In the genomic region with DNA sequence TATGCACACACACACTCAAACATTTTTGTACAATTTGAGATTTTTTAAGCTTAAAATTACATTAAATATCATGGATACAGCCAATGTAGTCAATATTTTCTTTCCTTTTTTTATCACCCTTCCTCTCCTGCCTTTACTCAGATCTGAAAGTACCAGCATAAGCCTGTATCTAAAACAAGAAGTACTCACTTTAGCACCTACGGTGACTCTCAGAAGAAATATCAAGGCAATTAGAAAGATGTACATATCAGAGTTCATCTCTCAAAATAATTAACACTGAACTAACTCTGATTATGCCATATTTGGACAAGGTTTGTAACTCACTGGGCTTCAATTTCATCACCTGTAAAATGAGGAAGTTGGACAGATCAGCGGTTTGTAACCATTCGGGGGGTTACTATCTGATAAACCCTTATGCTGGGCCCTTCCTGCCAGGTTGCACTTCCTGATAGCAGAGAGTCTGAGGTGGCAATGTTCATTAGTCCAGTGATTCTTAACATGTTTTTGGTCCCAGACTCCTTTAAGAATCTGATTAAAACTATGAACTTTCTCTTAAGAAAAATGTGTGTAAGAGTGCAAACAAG, we compare ENCODE assay signal across 8 cellular contexts. TPM values are rescaled to one million over a fixed set of nuclear protein-coding genes. Genes with fewer than 3 reads are reported as not detected.
DNase-seq lines count a peak whose midpoint lies in the region; ATAC-seq and TF ChIP-seq lines count a peak whose summit lies in the region.
"Had no signal": no experiment of that assay in that cellular context is flagged by ENCODE, and none has a peak within 500 bp of the region (broad histone marks: within the 10 kb centered on the region; RNA-seq: fewer than 3 reads in every experiment).

No MANE protein-coding gene starts in this region.

- H3K27me3 ChIP-seq in neutrophil (no peaks in the 10 kb centered on the region), breast epithelium (peaks cover 0 to 19% of the 10 kb centered on the region in 2 donors)

- ATAC-seq in GM18909 (IDR thresholded peaks at IDR 0.05; ENCODE audit: poor library complexity, unreplicated experiment) (peak; percentile 97), HG02798 (IDR thresholded peaks at IDR 0.05; ENCODE audit: poor library complexity, unreplicated experiment) (peak; percentile 95)

- H3K27ac ChIP-seq in neutrophil = peak overlapping the region; percentile 74
- no peak overlapping the region for H3K27ac ChIP-seq in breast epithelium

- H3K9me3 ChIP-seq in neutrophil = no peaks in the 10 kb centered on the region
- no peaks in the 10 kb centered on the region for H3K9me3 ChIP-seq in breast epithelium

- intact Hi-C loops in breast epithelium (cut with DNase I; ENCODE audit: low total_unique reads) = no loop called here

- peaks cover 15 to 22% of the 10 kb centered on the region in 2 experiments for H3K4me1 ChIP-seq in neutrophil (ENCODE audit: control insufficient read depth in 1 of 2, insufficient read depth in 1 of 2, low read depth in 1 of 2, low read length in 1 of 2)
- H3K4me1 ChIP-seq in breast epithelium = no peaks in the 10 kb centered on the region

- peak; percentile 83 for DNase-seq in NB4 (ENCODE audit: low read depth)
- no peak for DNase-seq in HCEC 1CT
- no peak for DNase-seq in stimulated activated CD4-positive, alpha-beta T cell treated with anti-CD3 and anti-CD28 coated beads, Interleukin-4, amount 100 ng/mL, for 24 hours
- no peak for DNase-seq in breast epithelium (ENCODE audit: low spot score in 2 of 2)

- H3K4me3 ChIP-seq in NB4 (ENCODE audit: low read depth, low read length) (no peak overlapping the region), neutrophil (ENCODE audit: low read depth in 1 of 2, low read length in 1 of 2) (no peak overlapping the region), breast epithelium (no peak overlapping the region)

- H3K36me3 ChIP-seq in neutrophil = no peaks in the 10 kb centered on the region
- H3K36me3 ChIP-seq in breast epithelium = no peaks in the 10 kb centered on the region

- TF ChIP-seq POLR2A in NB4 (IDR thresholded peaks at IDR 0.05; ENCODE audit: extremely low read depth, insufficient read length) (no peak), breast epithelium (IDR thresholded peaks at IDR 0.05) (no peak)

- no peak for TF ChIP-seq CTCF in NB4 (IDR thresholded peaks at IDR 0.05; ENCODE audit: low read depth, low read length)
- no peak for TF ChIP-seq CTCF in neutrophil (IDR thresholded peaks at IDR 0.05)
- no peak for TF ChIP-seq CTCF in breast epithelium (IDR thresholded peaks at IDR 0.05)

RNA-seq across cellular contexts. Expression of gene GPR174, which starts 5.7 kb away (rescaled TPM):
- total RNA-seq in breast epithelium = 1 to 10 TPM in 1 of 3 donors, under 1 TPM in 2; 0.32 to 1.5 (median 0.98) TPM
- total RNA-seq: LHCN-M2 had no signal
